Comparison of ENCODE assay signal across 8 cellular contexts in genomic region chr2:181742908-181743722, GRCh38.
DNase-seq lines count a peak whose midpoint lies in the region; ATAC-seq and TF ChIP-seq lines count a peak whose summit lies in the region.

No MANE protein-coding gene starts in this region.

- CTCF ChIA-PET in BJ (lab: Yijun Ruan, JAX), result interaction anchor here (0.7 to 2.7 kb wide), 24 partner anchors 10 to 1618 kb away, joined by 3 to 17 read pairs (median 4); partner anchors contain the start of gene ITPRID2

- H3K23ac ChIP-seq in mesenchymal stem cell (ENCODE audit: low read length in 2 of 2), result no peak overlapping the region

- no peak overlapping the region for H2BK12ac ChIP-seq in mesenchymal stem cell (ENCODE audit: low read length in 2 of 2)

- H3K79me2 ChIP-seq in MM.1S (ENCODE audit: low read length), result no peaks in the 10 kb centered on the region

- H3K27me3 ChIP-seq in BJ (ENCODE audit: control insufficient read depth, insufficient read depth, low read length) (no peaks in the 10 kb centered on the region), MM.1S (replicated peaks; ENCODE audit: insufficient read depth, low read length) (no peaks in the 10 kb centered on the region), mesenchymal stem cell (ENCODE audit: control insufficient read depth in 1 of 2, insufficient read depth in 1 of 2, low read length in 2 of 2) (no peaks in the 10 kb centered on the region), vagina (no peaks in the 10 kb centered on the region)

- no peak overlapping the region for H3K18ac ChIP-seq in mesenchymal stem cell (ENCODE audit: low read depth in 1 of 2, low read length in 2 of 2)

- POLR2A ChIA-PET in BJ (lab: Charles Lee), result no interaction called here

- H3K4me1 ChIP-seq in MM.1S (ENCODE audit: low read length) (0 out of 2 replicates have a peak, but pooled peaks cover 4% of the 10 kb centered on the region), mesenchymal stem cell (ENCODE audit: control insufficient read depth, insufficient read depth, low read depth, low read length) (peaks cover 2% of the 10 kb centered on the region), vagina (no peaks in the 10 kb centered on the region)

- H3K27ac Mint-ChIP-seq in effector memory CD8-positive, alpha-beta T cell, result no peak overlapping the region

- H3K4ac ChIP-seq in mesenchymal stem cell (ENCODE audit: low read depth in 1 of 2, low read length in 2 of 2), result no peak overlapping the region

- peak; percentile 56 for ATAC-seq in GM18868 (IDR thresholded peaks at IDR 0.05; ENCODE audit: unreplicated experiment)
- peak; percentile 29 for ATAC-seq in effector memory CD8-positive, alpha-beta T cell (replicated peaks)
- no peak for ATAC-seq in GM18520 (IDR thresholded peaks at IDR 0.05; ENCODE audit: unreplicated experiment)

- no peak overlapping the region for H2BK15ac ChIP-seq in mesenchymal stem cell (ENCODE audit: low read depth, poor library complexity, severe bottlenecking)

- H3K4me1 Mint-ChIP-seq in effector memory CD8-positive, alpha-beta T cell (ENCODE audit: low read depth in 2 of 2), result no peaks in the 10 kb centered on the region

- H3K4me2 ChIP-seq in MM.1S (ENCODE audit: low read depth, low read length) (no peak overlapping the region), mesenchymal stem cell (ENCODE audit: low read length, poor library complexity, severe bottlenecking) (no peak overlapping the region)

- TF ChIP-seq CTCF in BJ (IDR thresholded peaks at IDR 0.05; ENCODE audit: insufficient read depth, low read depth, low read length) (peak; percentile 61), MM.1S (IDR thresholded peaks at IDR 0.05; ENCODE audit: low read length) (peak; percentile 69), vagina (IDR thresholded peaks at IDR 0.05) (peak; percentile 17 to 70 (median 59))

- no peak overlapping the region for H2BK120ac ChIP-seq in mesenchymal stem cell (ENCODE audit: low read depth, low read length)

- H3K79me1 ChIP-seq in mesenchymal stem cell (replicated peaks; ENCODE audit: low read length, poor library complexity, severe bottlenecking), result no peaks in the 10 kb centered on the region

- intact Hi-C loops in vagina (cut with DNase I), result loop anchor here (10.0 kb wide), 1 partner anchor 332 kb away; no protein-coding TSS in a partner anchor

- no peak for TF ChIP-seq POLR2A in vagina (IDR thresholded peaks at IDR 0.05)

- 0% methylated on average over 3 of the region's 6 CpGs for WGBS in mesenchymal stem cell

- H3K27ac ChIP-seq in MM.1S (ENCODE audit: low read length), result no peak overlapping the region
- no peak overlapping the region for H3K27ac ChIP-seq in mesenchymal stem cell (ENCODE audit: low read length, poor library complexity, severe bottlenecking)
- H3K27ac ChIP-seq in vagina, result no peak overlapping the region

- H3K36me3 ChIP-seq in BJ (ENCODE audit: control insufficient read depth, insufficient read depth, low read length), result no peaks in the 10 kb centered on the region
- H3K36me3 ChIP-seq in MM.1S (replicated peaks; ENCODE audit: insufficient read depth, low read length), result no peaks in the 10 kb centered on the region
- no peaks in the 10 kb centered on the region for H3K36me3 ChIP-seq in mesenchymal stem cell (ENCODE audit: control insufficient read depth in 1 of 2, insufficient read depth in 2 of 2, low read depth in 1 of 2, low read length in 2 of 2)
- H3K36me3 ChIP-seq in vagina, result no peaks in the 10 kb centered on the region

- no peak overlapping the region for H3K14ac ChIP-seq in mesenchymal stem cell (ENCODE audit: low read length in 2 of 2)

- no peaks in the 10 kb centered on the region for H4K20me1 ChIP-seq in MM.1S (ENCODE audit: insufficient read depth, low read length)

- H3K4me3 Mint-ChIP-seq in effector memory CD8-positive, alpha-beta T cell, result no peak overlapping the region

- no peak overlapping the region for H2BK5ac ChIP-seq in mesenchymal stem cell (ENCODE audit: low read depth, low read length, poor library complexity, severe bottlenecking)

- H3K4me3 ChIP-seq in BJ (ENCODE audit: low read depth, low read length), result no peak overlapping the region
- H3K4me3 ChIP-seq in MM.1S (ENCODE audit: low read length), result no peak overlapping the region
- no peak overlapping the region for H3K4me3 ChIP-seq in mesenchymal stem cell (ENCODE audit: insufficient read depth in 1 of 2, low read depth in 1 of 2, low read length in 2 of 2)
- H3K4me3 ChIP-seq in vagina, result no peak overlapping the region

- no peaks in the 10 kb centered on the region for H3K9me2 ChIP-seq in MM.1S (replicated peaks; ENCODE audit: insufficient read depth, low read length)

- no peaks in the 10 kb centered on the region for H3K9me3 Mint-ChIP-seq in effector memory CD8-positive, alpha-beta T cell

- DNase-seq in BJ (ENCODE audit: low read depth), result no peak
- DNase-seq in MM.1S, result peak; percentile 35
- DNase-seq in SK-N-DZ (ENCODE audit: low spot score), result peak; percentile 57
- peak in 1 of 3 experiments; percentile 8 for DNase-seq in effector memory CD8-positive, alpha-beta T cell
- DNase-seq in mesenchymal stem cell, result peak; percentile 68
- no peak for DNase-seq in vagina (ENCODE audit: extremely low spot score in 2 of 2)

- H3K36me3 Mint-ChIP-seq in effector memory CD8-positive, alpha-beta T cell (ENCODE audit: insufficient read depth), result peaks cover 3% of the 10 kb centered on the region

- H2AFZ ChIP-seq in MM.1S (ENCODE audit: low read length) (0 out of 2 replicates have a peak overlapping the region, but pooled peaks have one; percentile 12), mesenchymal stem cell (ENCODE audit: low read depth, low read length) (no peak overlapping the region)

- H3K9me3 ChIP-seq in MM.1S (replicated peaks; ENCODE audit: insufficient read depth, low read length) (no peaks in the 10 kb centered on the region), mesenchymal stem cell (ENCODE audit: control insufficient read depth, low read length) (no peaks in the 10 kb centered on the region), vagina (no peaks in the 10 kb centered on the region)

- no peak overlapping the region for H2AK5ac ChIP-seq in mesenchymal stem cell (ENCODE audit: low read length, severe bottlenecking)

- peaks cover 24 to 26% of the 10 kb centered on the region in 2 donors for H3K27me3 Mint-ChIP-seq in effector memory CD8-positive, alpha-beta T cell

- no peak overlapping the region for H4K8ac ChIP-seq in mesenchymal stem cell (ENCODE audit: low read length)

- H3K9ac ChIP-seq in MM.1S (ENCODE audit: low read length), result no peak overlapping the region
- peak overlapping the region; percentile 33 for H3K9ac ChIP-seq in mesenchymal stem cell (ENCODE audit: low read length)

- no peak overlapping the region for H4K91ac ChIP-seq in mesenchymal stem cell (ENCODE audit: low read length)

- H3F3A ChIP-seq in MM.1S (ENCODE audit: insufficient read depth, low read length), result no peaks in the 10 kb centered on the region

Comparison
In these comparisons a context has a peak if more than half of its experiments do, and no peak if none do; other contexts are left out.
1. DNase-seq: peak in MM.1S (single experiment), SK-N-DZ (single experiment) and mesenchymal stem cell (single experiment); none in BJ (single experiment) and vagina (0 of 2).
2. Peak in every context shown above with its lines, with median percentiles within 50 percentile points of each other: CTCF ChIP-seq.